Comparison of ENCODE assay signal across 24 cellular contexts in genomic region chr2:208827109-208827508, GRCh38.
"Had no signal": no experiment of that assay in that cellular context is flagged by ENCODE, and none has a peak within 500 bp of the region (broad histone marks: within the 10 kb centered on the region; RNA-seq: fewer than 3 reads in every experiment).

No MANE protein-coding gene starts in this region.

- H2AFZ ChIP-seq: hepatocyte had no signal

- H3K36me3 ChIP-seq: gastrocnemius medialis, neutrophil, sigmoid colon, stomach, thyroid gland had no signal

- DNase-seq: cerebellar nuclear complex; cortex of kidney; foreskin fibroblast; gastrocnemius medialis; head of caudate nucleus; kidney glomerular epithelial cell; naive B cell; psoas muscle; right cardiac atrium; sigmoid colon; stimulated activated CD4-positive, alpha-beta T cell treated with anti-CD3 and anti-CD28 coated beads, Interleukin-2, amount 100 ng/mL, for 24 hours; stimulated activated CD4-positive, alpha-beta T cell treated with anti-CD3 and anti-CD28 coated beads, Interleukin-4, amount 100 ng/mL, for 24 hours; stimulated activated naive CD4-positive, alpha-beta T cell treated with Interleukin-2 at 50 U/mL for 16 hours; stomach; thyroid gland; trophoblast cell had no signal

- H3K9me3 ChIP-seq: gastrocnemius medialis, neutrophil, psoas muscle, sigmoid colon, stomach, thyroid gland had no signal

- H3K9ac ChIP-seq: parathyroid adenoma had no signal

- H3K4me3 ChIP-seq: gastrocnemius medialis, hepatocyte, lung, psoas muscle, sigmoid colon, stomach, thyroid gland had no signal

- ATAC-seq: esophagus mucosa; gastrocnemius medialis; natural killer cell treated with Interleukin-12 subunit alpha and Interleukin-12 subunit beta and Interleukin-15 and Interleukin-18, amount 100 ng/mL, for 72 hours; psoas muscle; right cardiac atrium; stimulated activated effector memory CD8-positive, alpha-beta T cell treated with anti-CD3 and anti-CD28 coated beads, Interleukin-12 subunit alpha, Interleukin-12 subunit beta, amount 100 ng/mL, for 72 hours had no signal

- H3K4me1 ChIP-seq: gastrocnemius medialis, parathyroid adenoma, psoas muscle, sigmoid colon, stomach, thyroid gland had no signal

- H3K27me3 ChIP-seq: gastrocnemius medialis, hepatocyte, neutrophil, sigmoid colon, stomach, thyroid gland had no signal

- H3K79me2 ChIP-seq: hepatocyte, parathyroid adenoma had no signal

- H3K27ac ChIP-seq: epithelial cell of prostate, gastrocnemius medialis, hepatocyte, neutrophil, parathyroid adenoma, psoas muscle, sigmoid colon, stomach, thyroid gland had no signal

- H3K4me2 ChIP-seq: hepatocyte had no signal
